ENCODE assay signal across 14 cellular contexts in the genomic region with DNA sequence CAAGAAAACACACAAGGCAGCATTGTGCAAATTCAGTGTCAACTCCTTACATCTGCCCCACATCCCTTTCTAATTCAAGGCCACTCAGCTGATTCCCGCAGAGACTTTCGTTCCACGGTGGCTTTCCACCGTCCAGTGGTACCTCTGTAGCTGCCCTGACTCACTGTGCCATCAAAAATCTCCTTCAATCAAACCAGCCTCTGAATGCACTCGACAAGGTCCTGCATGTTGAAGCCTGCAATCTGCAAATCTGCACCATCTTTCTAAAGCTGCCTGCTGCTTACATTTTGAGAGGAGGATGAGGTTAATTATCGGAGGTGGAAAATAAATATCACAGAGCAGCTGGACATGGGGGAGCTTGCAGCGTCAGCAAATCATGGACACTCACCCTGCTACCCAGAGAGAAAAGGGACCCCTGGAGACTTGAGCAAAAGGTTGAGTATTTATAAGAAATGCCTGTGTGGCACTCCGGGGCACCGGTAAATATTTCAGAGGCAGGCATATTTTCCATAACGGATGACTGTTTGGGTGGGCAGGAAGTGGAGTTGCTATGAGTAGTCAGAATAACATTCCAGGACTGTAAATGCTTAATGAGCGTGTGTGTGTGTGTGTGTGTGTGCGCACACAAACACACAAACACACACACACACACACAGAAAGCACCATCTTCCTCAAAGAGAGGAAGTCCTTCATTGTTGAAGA.
DNase-seq lines count a peak whose midpoint lies in the region; ATAC-seq and TF ChIP-seq lines count a peak whose summit lies in the region.
"Had no signal": no experiment of that assay in that cellular context is flagged by ENCODE, and none has a peak within 500 bp of the region (broad histone marks: within the 10 kb centered on the region; RNA-seq: fewer than 3 reads in every experiment).

No MANE protein-coding gene starts in this region.

- H3K4me1 ChIP-seq in SJSA1 (replicated peaks) (peaks cover 48% of the 10 kb centered on the region), Caco-2 (no peaks in the 10 kb centered on the region), colonic mucosa (no peaks in the 10 kb centered on the region)

- H3K9ac ChIP-seq in colonic mucosa (ENCODE audit: low read depth in 2 of 2, low read length in 2 of 2): no peak overlapping the region

- no peaks in the 10 kb centered on the region for H3K4me1 Mint-ChIP-seq in Caco-2 (ENCODE audit: low read depth, unreplicated experiment)
- H3K4me1 Mint-ChIP-seq: memory B cell had no signal

- CTCF ChIA-PET in Caco-2 (lab: Charles Lee): no interaction called here

- POLR2A ChIA-PET in Caco-2 (lab: Charles Lee): no interaction called here

- ATAC-seq in GM21786 (IDR thresholded peaks at IDR 0.05; ENCODE audit: unreplicated experiment): no peak

- H3K9me3 Mint-ChIP-seq in Caco-2 (ENCODE audit: unreplicated experiment): no peaks in the 10 kb centered on the region
- H3K9me3 Mint-ChIP-seq: memory B cell had no signal

- H3K36me3 Mint-ChIP-seq in Caco-2 (ENCODE audit: insufficient read depth, unreplicated experiment): no peaks in the 10 kb centered on the region
- H3K36me3 Mint-ChIP-seq: memory B cell had no signal

- peak overlapping the region; percentile 87 for H3K27ac ChIP-seq in SJSA1
- H3K27ac ChIP-seq in colonic mucosa: no peak overlapping the region

- H3K4me3 ChIP-seq in SJSA1: no peak overlapping the region
- H3K4me3 ChIP-seq in Caco-2 (ENCODE audit: low read depth, low read length): no peak overlapping the region
- H3K4me3 ChIP-seq in colonic mucosa: no peak overlapping the region

- DNase-seq in GM04503 (ENCODE audit: low read depth) (peak; percentile 82), SJSA1 (ENCODE audit: low read depth in 1 of 2, low spot score in 2 of 2) (peak; percentile 70 to 89), fibroblast of peridontal ligament (ENCODE audit: extremely low read depth) (peak; percentile 57), renal cortical epithelial cell (ENCODE audit: low read depth) (peak; percentile 76), Caco-2 (no peak), NCI-H524 treated with DMSO at 0.1 percent for 48 hours (lab: John Stamatoyannopoulos, UW) (no peak), colonic mucosa (no peak)
- DNase-seq: activated T-cell treated with anti-CD3 and anti-CD28 coated beads for 4 hours; effector memory CD4-positive, alpha-beta T cell; GDM1; NCI-H1436; stimulated activated CD4-positive, alpha-beta T cell treated with anti-CD3 and anti-CD28 coated beads, Interleukin-4, amount 100 ng/mL, for 24 hours had no signal

- no peaks in the 10 kb centered on the region for H3K9me3 ChIP-seq in SJSA1 (replicated peaks)
- H3K9me3 ChIP-seq in Caco-2: no peaks in the 10 kb centered on the region
- no peaks in the 10 kb centered on the region for H3K9me3 ChIP-seq in colonic mucosa

- intact Hi-C loops in Caco-2 (cut with micrococcal nuclease; ENCODE audit: unreplicated experiment) (no loop called here), colonic mucosa (cut with DNase I) (no loop called here)

- no peak overlapping the region for H3K4me3 Mint-ChIP-seq in Caco-2 (ENCODE audit: unreplicated experiment)
- H3K4me3 Mint-ChIP-seq: memory B cell had no signal

- H3K27me3 Mint-ChIP-seq in Caco-2 (ENCODE audit: insufficient read depth, unreplicated experiment): no peaks in the 10 kb centered on the region
- H3K27me3 Mint-ChIP-seq: memory B cell had no signal

- H3K36me3 ChIP-seq in SJSA1 (no peaks in the 10 kb centered on the region), Caco-2 (ENCODE audit: control insufficient read depth, insufficient read depth, low read length) (no peaks in the 10 kb centered on the region), colonic mucosa (no peaks in the 10 kb centered on the region)

- BruUV-seq in Caco-2 (replicated peaks; lab: Mats Ljungman, UMichigan): no TSS peak

- no peak overlapping the region for H3K27ac Mint-ChIP-seq in Caco-2 (ENCODE audit: unreplicated experiment)
- H3K27ac Mint-ChIP-seq: memory B cell had no signal

- TF ChIP-seq CTCF in Caco-2 (IDR thresholded peaks at IDR 0.05; ENCODE audit: insufficient read depth in 1 of 2, low read depth in 1 of 2, low read length in 1 of 2, severe bottlenecking in 1 of 2, unreplicated experiment in 1 of 2): no peak
- TF ChIP-seq CTCF in colonic mucosa (IDR thresholded peaks at IDR 0.05): no peak

- no peaks in the 10 kb centered on the region for H3K27me3 ChIP-seq in SJSA1 (replicated peaks)
- no peaks in the 10 kb centered on the region for H3K27me3 ChIP-seq in Caco-2 (replicated peaks; ENCODE audit: control insufficient read depth, insufficient read depth, low read length)
- H3K27me3 ChIP-seq in colonic mucosa: no peaks in the 10 kb centered on the region

Comparison
In these comparisons a context has a peak if more than half of its experiments do, and no peak if none do; other contexts are left out.
1. DNase-seq: peak in GM04503 (single experiment), SJSA1 (2 of 2), fibroblast of peridontal ligament (single experiment) and renal cortical epithelial cell (single experiment); none in Caco-2 (0 of 2), NCI-H524 treated with DMSO at 0.1 percent for 48 hours (single experiment) and colonic mucosa (single experiment).